9 cellular contexts compared by ENCODE assay signal in the genomic region with DNA sequence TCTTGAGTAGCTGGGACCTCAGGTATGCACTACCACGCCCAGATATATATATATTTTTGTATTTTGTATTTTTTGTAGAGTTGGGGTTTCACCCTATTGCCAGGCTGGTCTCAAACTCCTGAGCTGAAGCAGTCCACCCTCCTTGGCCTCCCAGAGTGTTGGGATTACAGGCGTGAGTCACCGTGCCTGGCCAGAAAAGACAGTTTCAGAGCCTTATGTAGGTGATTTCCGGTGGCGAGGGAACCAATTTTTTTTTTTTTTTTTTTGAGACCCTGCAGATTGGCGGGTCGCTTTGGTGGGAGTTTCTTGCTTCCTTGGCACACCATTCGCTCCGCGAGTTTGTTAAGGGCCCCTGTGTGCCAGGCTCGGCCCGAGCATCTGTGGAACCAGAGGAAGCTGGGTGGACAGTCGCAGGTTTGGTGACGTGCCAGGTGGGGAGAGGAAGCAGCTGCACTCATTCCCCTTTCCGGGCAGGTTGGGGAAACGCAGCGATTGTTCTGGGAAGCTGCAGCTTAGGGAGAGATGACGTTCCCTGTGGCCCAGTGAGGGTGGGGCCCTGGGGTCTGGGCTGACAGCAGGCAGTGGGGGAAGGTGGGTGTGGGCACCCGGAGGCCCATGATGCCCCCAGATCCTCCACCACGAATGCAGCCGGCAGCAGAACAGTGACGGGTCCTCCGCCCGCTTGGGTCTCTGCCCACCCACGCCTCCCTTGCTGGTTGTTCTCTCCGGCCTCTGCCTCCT.
A peak's percentile ranks its signal among the peaks of the same experiment; 100 is the strongest.
DNase-seq lines count a peak whose midpoint lies in the region; ATAC-seq and TF ChIP-seq lines count a peak whose summit lies in the region.
"Had no signal": no experiment of that assay in that cellular context is flagged by ENCODE, and none has a peak within 500 bp of the region (broad histone marks: within the 10 kb centered on the region; RNA-seq: fewer than 3 reads in every experiment).

No MANE protein-coding gene starts in this region.

- peak; percentile 50 for ATAC-seq in SK-N-SH treated with all-trans-retinoic acid at 6 μM for 48 hours
- no peak for ATAC-seq in GM18519 (IDR thresholded peaks at IDR 0.05; ENCODE audit: low FRiP score, unreplicated experiment)

- H3K9ac ChIP-seq in stomach smooth muscle (ENCODE audit: low read length in 2 of 2): no peak overlapping the region

- peak overlapping the region in 1 of 2 donors; percentile 54 for H3K4me3 ChIP-seq in stomach smooth muscle (ENCODE audit: low read length in 2 of 2)

- peak; percentile 17 for DNase-seq in activated CD4-positive, alpha-beta T cell treated with anti-CD3 and anti-CD28 coated beads for 48 hours
- no peak for DNase-seq in activated CD4-positive, alpha-beta T cell treated with anti-CD3 and anti-CD28 coated beads for 4 hours
- DNase-seq in head of caudate nucleus (peak in 29 of 42 donors; percentile 23 to 77 (median 45)), SIG-M5 treated with dmso at 0.1 percent for 504 hours (lab: John Stamatoyannopoulos, UW; ENCODE audit: unreplicated experiment) (no peak), DMS53 treated with DMSO at 0.1 percent for 48 hours (lab: John Stamatoyannopoulos, UW; ENCODE audit: unreplicated experiment) (no peak)
- DNase-seq: T1000 had no signal

- H3K36me3 ChIP-seq in stomach smooth muscle (ENCODE audit: control insufficient read depth in 2 of 2, insufficient read depth in 2 of 2, low read length in 2 of 2): peaks cover 2 to 6% of the 10 kb centered on the region in 2 donors

- no peaks in the 10 kb centered on the region for H3K27me3 ChIP-seq in stomach smooth muscle (ENCODE audit: control insufficient read depth in 1 of 2, insufficient read depth in 2 of 2, low read length in 2 of 2)

- peak overlapping the region; percentile 37 for H3K27ac ChIP-seq in stomach smooth muscle (ENCODE audit: low read length)

- peaks cover 56% of the 10 kb centered on the region for H3K4me1 ChIP-seq in stomach smooth muscle (ENCODE audit: control insufficient read depth, insufficient read depth, low read length)

- no peaks in the 10 kb centered on the region for H3K9me3 ChIP-seq in stomach smooth muscle (ENCODE audit: control insufficient read depth in 2 of 2, low read length in 2 of 2)

- intact Hi-C loops in head of caudate nucleus (cut with DNase I): no loop called here

TF ChIP-seq in SK-N-SH treated with all-trans-retinoic acid at 6 μM for 48 hours, 23 proteins besides CTCF, POLR2A, EP300 and RAD21:
- TF ChIP-seq, protein P1, sequence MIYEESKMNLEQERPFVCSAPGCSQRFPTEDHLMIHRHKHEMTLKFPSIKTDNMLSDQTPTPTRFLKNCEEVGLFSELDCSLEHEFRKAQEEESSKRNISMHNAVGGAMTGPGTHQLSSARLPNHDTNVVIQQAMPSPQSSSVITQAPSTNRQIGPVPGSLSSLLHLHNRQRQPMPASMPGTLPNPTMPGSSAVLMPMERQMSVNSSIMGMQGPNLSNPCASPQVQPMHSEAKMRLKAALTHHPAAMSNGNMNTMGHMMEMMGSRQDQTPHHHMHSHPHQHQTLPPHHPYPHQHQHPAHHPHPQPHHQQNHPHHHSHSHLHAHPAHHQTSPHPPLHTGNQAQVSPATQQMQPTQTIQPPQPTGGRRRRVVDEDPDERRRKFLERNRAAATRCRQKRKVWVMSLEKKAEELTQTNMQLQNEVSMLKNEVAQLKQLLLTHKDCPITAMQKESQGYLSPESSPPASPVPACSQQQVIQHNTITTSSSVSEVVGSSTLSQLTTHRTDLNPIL (CRISPR knock-in tag; IDR thresholded peaks at IDR 0.05; ENCODE audit: low read depth): no peak
- no peak for TF ChIP-seq ZFP3 (CRISPR knock-in tag; IDR thresholded peaks at IDR 0.05)
- TF ChIP-seq, protein P2, sequence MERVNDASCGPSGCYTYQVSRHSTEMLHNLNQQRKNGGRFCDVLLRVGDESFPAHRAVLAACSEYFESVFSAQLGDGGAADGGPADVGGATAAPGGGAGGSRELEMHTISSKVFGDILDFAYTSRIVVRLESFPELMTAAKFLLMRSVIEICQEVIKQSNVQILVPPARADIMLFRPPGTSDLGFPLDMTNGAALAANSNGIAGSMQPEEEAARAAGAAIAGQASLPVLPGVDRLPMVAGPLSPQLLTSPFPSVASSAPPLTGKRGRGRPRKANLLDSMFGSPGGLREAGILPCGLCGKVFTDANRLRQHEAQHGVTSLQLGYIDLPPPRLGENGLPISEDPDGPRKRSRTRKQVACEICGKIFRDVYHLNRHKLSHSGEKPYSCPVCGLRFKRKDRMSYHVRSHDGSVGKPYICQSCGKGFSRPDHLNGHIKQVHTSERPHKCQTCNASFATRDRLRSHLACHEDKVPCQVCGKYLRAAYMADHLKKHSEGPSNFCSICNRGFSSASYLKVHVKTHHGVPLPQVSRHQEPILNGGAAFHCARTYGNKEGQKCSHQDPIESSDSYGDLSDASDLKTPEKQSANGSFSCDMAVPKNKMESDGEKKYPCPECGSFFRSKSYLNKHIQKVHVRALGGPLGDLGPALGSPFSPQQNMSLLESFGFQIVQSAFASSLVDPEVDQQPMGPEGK (CRISPR knock-in tag; IDR thresholded peaks at IDR 0.05; ENCODE audit: borderline replicate concordance): no peak
- TF ChIP-seq OSR1 (CRISPR knock-in tag; IDR thresholded peaks at IDR 0.05): no peak
- TF ChIP-seq SNAI2 (CRISPR knock-in tag; IDR thresholded peaks at IDR 0.05): no peak
- no peak for TF ChIP-seq GLIS3 (CRISPR knock-in tag; IDR thresholded peaks at IDR 0.05)
- TF ChIP-seq PPARA (CRISPR knock-in tag; IDR thresholded peaks at IDR 0.05; ENCODE audit: borderline replicate concordance): no peak
- no peak for TF ChIP-seq ARNTL (CRISPR knock-in tag; IDR thresholded peaks at IDR 0.05; ENCODE audit: borderline replicate concordance, low read depth)
- no peak for TF ChIP-seq ZNF565 (CRISPR knock-in tag; conservative IDR thresholded peaks at IDR 0.05; ENCODE audit: low read depth)

Comparison
In these comparisons a context has a peak if more than half of its experiments do, and no peak if none do; other contexts are left out.
1. DNase-seq: peak in activated CD4-positive, alpha-beta T cell treated with anti-CD3 and anti-CD28 coated beads for 48 hours (single experiment) and head of caudate nucleus (29 of 42); none in activated CD4-positive, alpha-beta T cell treated with anti-CD3 and anti-CD28 coated beads for 4 hours (0 of 2), SIG-M5 treated with dmso at 0.1 percent for 504 hours (single experiment) and DMS53 treated with DMSO at 0.1 percent for 48 hours (single experiment).